Comparison of ENCODE assay signal across 8 cellular contexts in the genomic region with DNA sequence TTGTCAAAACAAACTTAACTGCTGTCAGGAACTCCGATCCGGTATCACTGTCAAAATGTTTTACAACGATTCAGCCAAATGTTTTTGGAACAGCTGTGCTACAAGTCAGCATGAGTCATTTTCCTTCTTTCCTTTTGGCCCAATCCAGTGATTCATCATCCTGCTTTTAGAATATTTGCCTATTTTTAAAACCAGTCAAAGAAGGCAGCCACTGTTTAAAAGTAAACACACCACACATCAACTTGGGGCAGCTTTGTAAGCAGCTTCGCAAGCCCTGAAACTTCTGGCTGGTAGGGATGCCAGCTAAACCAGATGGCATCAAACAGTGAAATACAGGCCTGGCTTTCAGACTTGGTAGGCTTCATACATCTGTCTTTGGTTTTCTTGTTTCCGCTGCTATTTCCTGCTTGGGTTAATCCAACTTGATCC. TPM values are rescaled to one million over a fixed set of nuclear protein-coding genes. Genes with fewer than 3 reads are reported as not detected.
A peak's percentile ranks its signal among the peaks of the same experiment; 100 is the strongest.
DNase-seq lines count a peak whose midpoint lies in the region; ATAC-seq and TF ChIP-seq lines count a peak whose summit lies in the region.

No MANE protein-coding gene starts in this region.

- H3K27me3 ChIP-seq in muscle layer of duodenum (ENCODE audit: low read depth, low read length), result no peaks in the 10 kb centered on the region

- no peaks in the 10 kb centered on the region for H3K9me3 ChIP-seq in muscle layer of duodenum (ENCODE audit: control insufficient read depth in 1 of 2, low read length in 2 of 2)

- H3K4me3 Mint-ChIP-seq in stimulated activated effector memory CD8-positive, alpha-beta T cell treated with anti-CD3 and anti-CD28 coated beads, Interleukin-12 subunit alpha, Interleukin-12 subunit beta, amount 100 ng/mL, for 72 hours, result no peak overlapping the region

- no peaks in the 10 kb centered on the region for H3K36me3 Mint-ChIP-seq in stimulated activated effector memory CD8-positive, alpha-beta T cell treated with anti-CD3 and anti-CD28 coated beads, Interleukin-12 subunit alpha, Interleukin-12 subunit beta, amount 100 ng/mL, for 72 hours

- no peaks in the 10 kb centered on the region for H3K9me3 Mint-ChIP-seq in stimulated activated effector memory CD8-positive, alpha-beta T cell treated with anti-CD3 and anti-CD28 coated beads, Interleukin-12 subunit alpha, Interleukin-12 subunit beta, amount 100 ng/mL, for 72 hours

- H3K4me1 ChIP-seq in muscle layer of duodenum (ENCODE audit: control insufficient read depth in 1 of 2, insufficient read depth in 2 of 2, low read length in 2 of 2), result peaks cover 15 to 21% of the 10 kb centered on the region in 2 donors

- no peak overlapping the region for H3K27ac Mint-ChIP-seq in stimulated activated effector memory CD8-positive, alpha-beta T cell treated with anti-CD3 and anti-CD28 coated beads, Interleukin-12 subunit alpha, Interleukin-12 subunit beta, amount 100 ng/mL, for 72 hours

- DNase-seq in AG09319 (ENCODE audit: extremely low read depth, low read depth), result peak; percentile 47
- DNase-seq in M059J (ENCODE audit: low read depth), result peak; percentile 98
- DNase-seq in coronary artery (ENCODE audit: low spot score), result no peak
- DNase-seq in NCI-H128 (lab: John Stamatoyannopoulos, UW; ENCODE audit: unreplicated experiment), result no peak
- no peak for DNase-seq in stimulated activated effector memory CD8-positive, alpha-beta T cell treated with anti-CD3 and anti-CD28 coated beads, Interleukin-12 subunit alpha, Interleukin-12 subunit beta, amount 100 ng/mL, for 72 hours (ENCODE audit: low spot score in 2 of 2)
- no peak for DNase-seq in activated T-cell treated with anti-CD3 and anti-CD28 coated beads, Interleukin-2, amount 50 U/mL, for 48 hours
- DNase-seq in islet precursor cell, result no peak

- H3K27ac ChIP-seq in coronary artery (peak overlapping the region; percentile 71 to 84), muscle layer of duodenum (ENCODE audit: low read length) (peak overlapping the region; percentile 54)

- no peak for ATAC-seq in stimulated activated effector memory CD8-positive, alpha-beta T cell treated with anti-CD3 and anti-CD28 coated beads, Interleukin-12 subunit alpha, Interleukin-12 subunit beta, amount 100 ng/mL, for 72 hours

- H3K36me3 ChIP-seq in muscle layer of duodenum (ENCODE audit: control insufficient read depth in 1 of 2, insufficient read depth in 2 of 2, low read length in 2 of 2), result peaks cover 0 to 2% of the 10 kb centered on the region in 2 donors

- H3K4me3 ChIP-seq in coronary artery, result peak overlapping the region; percentile 40
- H3K4me3 ChIP-seq in muscle layer of duodenum (ENCODE audit: low read depth in 1 of 2, low read length in 2 of 2), result no peak overlapping the region

- no peak for TF ChIP-seq CTCF in AG09319 (IDR thresholded peaks at IDR 0.05; ENCODE audit: low read depth, low read length)
- no peak for TF ChIP-seq CTCF in coronary artery (IDR thresholded peaks at IDR 0.05)

- no peaks in the 10 kb centered on the region for H3K4me1 Mint-ChIP-seq in stimulated activated effector memory CD8-positive, alpha-beta T cell treated with anti-CD3 and anti-CD28 coated beads, Interleukin-12 subunit alpha, Interleukin-12 subunit beta, amount 100 ng/mL, for 72 hours

RNA-seq across cellular contexts. Expression of a gene that starts 14.9 kb away (rescaled TPM):
- 10.7 and 14.0 TPM in 2 replicates for total RNA-seq in M059J (2014; rRNA removed; shearing (Covaris generic))

Comparison
In these comparisons a context has a peak if more than half of its experiments do, and no peak if none do; other contexts are left out.
1. DNase-seq: peak in AG09319 (single experiment) and M059J (single experiment); none in coronary artery (single experiment), NCI-H128 (single experiment), stimulated activated effector memory CD8-positive, alpha-beta T cell treated with anti-CD3 and anti-CD28 coated beads, Interleukin-12 subunit alpha, Interleukin-12 subunit beta, amount 100 ng/mL, for 72 hours (0 of 2), activated T-cell treated with anti-CD3 and anti-CD28 coated beads, Interleukin-2, amount 50 U/mL, for 48 hours (0 of 2) and islet precursor cell (single experiment).